ENCODE assay signal across 15 cellular contexts in the genomic region with DNA sequence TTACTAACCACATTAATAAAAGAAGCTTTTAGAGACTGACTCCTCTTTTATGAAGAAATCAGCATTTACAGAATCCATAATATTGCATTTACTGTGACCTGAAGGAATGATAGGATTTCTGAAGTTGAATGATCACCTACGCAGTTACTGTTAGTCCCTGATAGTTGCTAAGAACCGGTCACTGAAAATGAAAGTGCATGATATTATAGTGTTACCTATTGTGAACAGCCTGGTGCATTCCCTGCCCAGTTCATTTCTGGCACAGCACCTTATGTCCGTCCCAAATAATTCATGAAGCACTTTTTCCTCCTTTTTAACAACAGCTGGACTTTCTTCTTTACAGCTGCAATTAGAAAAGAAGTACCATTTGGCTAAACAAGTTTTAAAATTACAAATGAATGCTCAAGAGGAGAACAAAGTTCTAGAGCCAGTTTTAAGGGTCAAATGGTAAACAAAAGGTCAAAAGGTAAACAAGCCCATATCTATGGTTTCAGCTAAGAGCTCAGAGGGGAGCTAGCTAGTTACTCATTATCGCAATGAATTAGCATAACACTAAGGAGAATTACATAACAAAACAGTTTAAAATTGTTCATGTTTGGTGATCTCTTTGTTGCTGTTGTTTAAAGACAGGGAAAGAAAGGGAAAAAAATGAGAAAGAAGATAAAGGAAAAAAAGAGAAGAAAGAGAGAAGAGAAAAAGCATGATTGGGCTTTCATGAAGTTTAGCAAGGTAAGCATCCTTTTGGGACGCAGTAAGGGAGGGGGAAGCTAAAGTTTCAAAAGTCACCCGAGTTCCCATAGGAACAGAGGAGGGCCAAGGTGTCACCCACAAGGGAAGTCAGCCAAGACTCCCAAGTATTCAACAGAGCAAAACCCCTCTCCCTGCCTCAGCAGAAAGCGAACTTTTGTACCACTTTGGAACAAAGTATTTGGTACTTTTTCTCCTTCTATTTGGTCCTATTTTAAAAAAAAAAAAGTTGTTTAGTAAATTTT. TPM values are rescaled to one million over a fixed set of nuclear protein-coding genes. Genes with fewer than 3 reads are reported as not detected.
DNase-seq lines count a peak whose midpoint lies in the region; ATAC-seq and TF ChIP-seq lines count a peak whose summit lies in the region.
"Had no signal": no experiment of that assay in that cellular context is flagged by ENCODE, and none has a peak within 500 bp of the region (broad histone marks: within the 10 kb centered on the region; RNA-seq: fewer than 3 reads in every experiment).

No MANE protein-coding gene starts in this region.

- H3K27me3 Mint-ChIP-seq in T-helper 17 cell, result peaks cover 12% of the 10 kb centered on the region
- H3K27me3 Mint-ChIP-seq in glutamatergic neuron (ENCODE audit: unreplicated experiment), result no peaks in the 10 kb centered on the region

- H3K4me3 Mint-ChIP-seq in T-helper 17 cell (peak overlapping the region; percentile 12), glutamatergic neuron (ENCODE audit: unreplicated experiment) (no peak overlapping the region)
- H3K4me3 Mint-ChIP-seq: activated T-helper 1 cell treated with anti-CD3 and anti-CD28 coated beads, Interleukin-12 subunit alpha, Interleukin-12 subunit beta, Interleukin-2, Interleukin-4 antibody, amounts not matched to agents 30 ng/mL and 10 ng/mL and 1 ng/mL, durations not matched to agents 14 hours and 24 hours and 36 hours had no signal

- H3K27ac Mint-ChIP-seq in T-helper 17 cell (no peak overlapping the region), glutamatergic neuron (ENCODE audit: unreplicated experiment) (no peak overlapping the region)
- H3K27ac Mint-ChIP-seq: activated T-helper 1 cell treated with anti-CD3 and anti-CD28 coated beads, Interleukin-12 subunit alpha, Interleukin-12 subunit beta, Interleukin-2, Interleukin-4 antibody, amounts not matched to agents 30 ng/mL and 10 ng/mL and 1 ng/mL, durations not matched to agents 14 hours and 24 hours and 36 hours had no signal

- H3K4me1 Mint-ChIP-seq in T-helper 17 cell (peaks cover 4% of the 10 kb centered on the region), glutamatergic neuron (ENCODE audit: low read depth, unreplicated experiment) (peaks cover 3% of the 10 kb centered on the region)

- H3K9me3 Mint-ChIP-seq in glutamatergic neuron (ENCODE audit: unreplicated experiment), result no peaks in the 10 kb centered on the region
- H3K9me3 Mint-ChIP-seq: activated T-helper 1 cell treated with anti-CD3 and anti-CD28 coated beads, Interleukin-12 subunit alpha, Interleukin-12 subunit beta, Interleukin-2, Interleukin-4 antibody, amounts not matched to agents 30 ng/mL and 10 ng/mL and 1 ng/mL, durations not matched to agents 14 hours and 24 hours and 36 hours had no signal

- DNase-seq in NCI-H748 (lab: John Stamatoyannopoulos, UW; ENCODE audit: unreplicated experiment) (peak; percentile 28), NCI-H748 treated with DMSO at 0.1 percent for 48 hours (lab: John Stamatoyannopoulos, UW) (no peak), T-helper 17 cell (no peak), superior temporal gyrus (ENCODE audit: extremely low spot score) (no peak), glutamatergic neuron (no peak), kidney glomerular epithelial cell (lab: John Stamatoyannopoulos, UW) (no peak), NCI-H128 (lab: John Stamatoyannopoulos, UW; ENCODE audit: unreplicated experiment) (no peak)
- DNase-seq: 8988T, foreskin fibroblast, mammary epithelial cell, NCI-H1436 treated with DMSO at 0.1 percent for 48 hours, PC-3, right cardiac atrium had no signal

- no peak for TF ChIP-seq CTCF in glutamatergic neuron (IDR thresholded peaks at IDR 0.05; ENCODE audit: partially characterized antibody, unreplicated experiment)

- ATAC-seq in HG02973 (IDR thresholded peaks at IDR 0.05; ENCODE audit: unreplicated experiment) (peak; percentile 59), T-helper 17 cell (no peak)
- ATAC-seq: PC-3, right cardiac atrium had no signal

- H3K36me3 Mint-ChIP-seq in T-helper 17 cell (ENCODE audit: low read depth) (peaks cover 4% of the 10 kb centered on the region), glutamatergic neuron (ENCODE audit: unreplicated experiment) (no peaks in the 10 kb centered on the region)

- H3K9me3 ChIP-seq in T-helper 17 cell (ENCODE audit: control insufficient read depth, low read length, poor library complexity, severe bottlenecking), result no peaks in the 10 kb centered on the region

RNA-seq across cellular contexts. Expression of a gene that starts 50.2 kb away (rescaled TPM):
- total RNA-seq in T-helper 17 cell (under 1 TPM; 0.22 to 0.70 TPM), glutamatergic neuron (ENCODE audit: unreplicated experiment) (not detected)
- total RNA-seq: activated T-helper 1 cell treated with anti-CD3 and anti-CD28 coated beads, Interleukin-12 subunit alpha, Interleukin-12 subunit beta, Interleukin-2, Interleukin-4 antibody, amounts not matched to agents 30 ng/mL and 10 ng/mL and 1 ng/mL, durations not matched to agents 14 hours and 24 hours and 36 hours; mammary epithelial cell; PC-3 had no signal
